Comparison of ENCODE assay signal across 9 cellular contexts in the genomic region with DNA sequence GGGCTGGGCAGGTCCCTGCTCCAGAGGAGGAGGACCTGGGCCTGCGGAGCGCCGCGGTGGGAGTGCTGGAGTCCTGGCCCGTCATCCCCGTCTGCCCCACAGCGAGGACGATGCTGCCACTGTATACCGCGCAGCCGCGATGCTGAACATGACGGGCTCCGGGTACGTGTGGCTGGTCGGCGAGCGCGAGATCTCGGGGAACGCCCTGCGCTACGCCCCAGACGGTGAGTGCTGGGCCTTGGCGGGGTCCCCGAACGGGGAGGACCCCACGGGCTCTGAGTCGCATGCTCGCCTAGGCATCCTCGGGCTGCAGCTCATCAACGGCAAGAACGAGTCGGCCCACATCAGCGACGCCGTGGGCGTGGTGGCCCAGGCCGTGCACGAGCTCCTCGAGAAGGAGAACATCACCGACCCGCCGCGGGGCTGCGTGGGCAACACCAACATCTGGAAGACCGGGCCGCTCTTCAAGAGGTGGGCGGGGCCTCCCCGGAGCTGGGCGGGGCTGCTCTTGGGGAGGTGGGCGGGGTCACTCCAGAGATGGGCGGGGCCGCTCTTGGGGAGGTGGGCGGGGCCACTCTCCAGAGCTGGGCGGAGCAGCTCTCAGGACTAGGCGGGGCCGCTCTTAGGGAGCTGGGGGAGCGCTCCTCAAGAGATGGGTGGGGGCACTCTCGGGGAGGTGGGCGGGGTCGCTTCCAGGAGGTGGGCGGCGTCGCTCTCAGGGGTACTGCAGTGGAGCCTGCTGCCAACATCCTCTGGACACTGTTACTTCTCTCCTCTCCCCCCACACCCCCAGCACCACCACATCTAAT. TPM values are rescaled to one million over a fixed set of nuclear protein-coding genes. Genes with fewer than 3 reads are reported as not detected.
A peak's percentile ranks its signal among the peaks of the same experiment; 100 is the strongest.
DNase-seq lines count a peak whose midpoint lies in the region; ATAC-seq, FAIRE-seq and TF ChIP-seq lines count a peak whose summit lies in the region.
"Had no signal": no experiment of that assay in that cellular context is flagged by ENCODE, and none has a peak within 500 bp of the region (broad histone marks: within the 10 kb centered on the region; RNA-seq: fewer than 3 reads in every experiment).

No MANE protein-coding gene starts in this region.

- H3K27ac Mint-ChIP-seq in activated CD4-positive, alpha-beta T cell treated with anti-CD3 and anti-CD28 coated beads for 36 hours: no peak overlapping the region

- no peak for TF ChIP-seq POLR2A in H54 (IDR thresholded peaks at IDR 0.05; ENCODE audit: low read depth, low read length)

- H3K9ac ChIP-seq in rectal smooth muscle tissue (ENCODE audit: low read length): no peak overlapping the region

- peaks cover 32% of the 10 kb centered on the region for H3K27me3 ChIP-seq in rectal smooth muscle tissue (ENCODE audit: control insufficient read depth, insufficient read depth, low read length)

- H3K36me3 Mint-ChIP-seq in activated CD4-positive, alpha-beta T cell treated with anti-CD3 and anti-CD28 coated beads for 36 hours (ENCODE audit: low read depth): no peaks in the 10 kb centered on the region

- ATAC-seq in activated CD4-positive, alpha-beta T cell treated with anti-CD3 and anti-CD28 coated beads for 36 hours: peak; percentile 79
- no peak for ATAC-seq in HG02884 (IDR thresholded peaks at IDR 0.05; ENCODE audit: unreplicated experiment)

- FAIRE-seq in H54 (lab: Jason Lieb, UNC): no peak

- H3K27me3 Mint-ChIP-seq in activated CD4-positive, alpha-beta T cell treated with anti-CD3 and anti-CD28 coated beads for 36 hours: peaks cover 30% of the 10 kb centered on the region

- peaks cover 11% of the 10 kb centered on the region for H3K4me1 Mint-ChIP-seq in activated CD4-positive, alpha-beta T cell treated with anti-CD3 and anti-CD28 coated beads for 36 hours

- H3K4me3 Mint-ChIP-seq in activated CD4-positive, alpha-beta T cell treated with anti-CD3 and anti-CD28 coated beads for 36 hours: peak overlapping the region; percentile 36

- H3K4me1 ChIP-seq in rectal smooth muscle tissue (ENCODE audit: control insufficient read depth, insufficient read depth, low read length): no peaks in the 10 kb centered on the region

- intact Hi-C loops in activated CD4-positive, alpha-beta T cell treated with anti-CD3 and anti-CD28 coated beads for 36 hours (cut with DNase I, micrococcal nuclease): loop anchor here in 1 of 2 experiments (1.0 to 2.0 kb wide), 3 partner anchors 32 to 178 kb away; partner anchors contain the start of genes ANAPC2 and SSNA1

- no peaks in the 10 kb centered on the region for H3K36me3 ChIP-seq in rectal smooth muscle tissue (ENCODE audit: control insufficient read depth, insufficient read depth, low read length)

- POLR2A ChIA-PET in activated CD4-positive, alpha-beta T cell treated with anti-CD3 and anti-CD28 coated beads for 36 hours (lab: Charles Lee): interaction anchor here (0.7 kb wide), 1 partner anchor 47 kb away, joined by 3 read pairs; no protein-coding TSS in a partner anchor

- DNase-seq in NCI-H1436 (lab: John Stamatoyannopoulos, UW) (peak; percentile 74), NCI-H1436 treated with DMSO at 0.1 percent for 48 hours (lab: John Stamatoyannopoulos, UW) (no peak), HT-29 (ENCODE audit: low spot score) (no peak), H54 (ENCODE audit: insufficient read length, low spot score) (no peak)
- DNase-seq in activated CD4-positive, alpha-beta T cell treated with anti-CD3 and anti-CD28 coated beads for 36 hours: peak; percentile 85
- peak; percentile 54 for DNase-seq in effector CD8-positive, alpha-beta T cell (lab: John Stamatoyannopoulos, UW)

- H3K27ac ChIP-seq in rectal smooth muscle tissue (ENCODE audit: low read depth, low read length): no peak overlapping the region

- no peaks in the 10 kb centered on the region for H3K9me3 Mint-ChIP-seq in activated CD4-positive, alpha-beta T cell treated with anti-CD3 and anti-CD28 coated beads for 36 hours (ENCODE audit: low read depth)

- CTCF ChIA-PET in activated CD4-positive, alpha-beta T cell treated with anti-CD3 and anti-CD28 coated beads for 36 hours (lab: Charles Lee): interaction anchor here (0.7 to 1.3 kb wide), 3 partner anchors 15 to 80 kb away, joined by 3 read pairs; partner anchors contain the start of gene TMEM210

- peak overlapping the region; percentile 34 for H3K4me3 ChIP-seq in rectal smooth muscle tissue (ENCODE audit: low read length)

RNA-seq across cellular contexts. Expression of gene LRRC26, which starts 13.1 kb away (rescaled TPM):
- not detected for total RNA-seq in activated CD4-positive, alpha-beta T cell treated with anti-CD3 and anti-CD28 coated beads for 36 hours
- 0.43 and 0.44 TPM in 2 replicates for total RNA-seq in HT-29 (2014; rRNA removed; shearing (Covaris generic))
- total RNA-seq: dermis microvascular lymphatic vessel endothelial cell had no signal

RNA-seq across cellular contexts. Expression of gene TMEM210, which starts 15.1 kb away (rescaled TPM):
- total RNA-seq in activated CD4-positive, alpha-beta T cell treated with anti-CD3 and anti-CD28 coated beads for 36 hours: not detected
- total RNA-seq in HT-29 (2014; rRNA removed; shearing (Covaris generic)): not detected in 2 replicates
- total RNA-seq: dermis microvascular lymphatic vessel endothelial cell had no signal

RNA-seq across cellular contexts. Expression of gene GRIN1, which starts 17.8 kb away (rescaled TPM):
- total RNA-seq in activated CD4-positive, alpha-beta T cell treated with anti-CD3 and anti-CD28 coated beads for 36 hours: under 1 TPM in 1 of 2 experiments, not detected in 1; 0.14 TPM
- total RNA-seq in HT-29 (2014; rRNA removed; shearing (Covaris generic)): 0.39 and 3.0 TPM in 2 replicates
- total RNA-seq: dermis microvascular lymphatic vessel endothelial cell had no signal

RNA-seq across cellular contexts. Expression of gene ANAPC2, which starts 31.6 kb away (rescaled TPM):
- 10 to 100 TPM; 30.8 to 38.4 TPM for total RNA-seq in activated CD4-positive, alpha-beta T cell treated with anti-CD3 and anti-CD28 coated beads for 36 hours
- 60.6 and 64.0 TPM in 2 replicates for total RNA-seq in HT-29 (2014; rRNA removed; shearing (Covaris generic))

RNA-seq across cellular contexts. Expression of gene SSNA1, which starts 31.7 kb away (rescaled TPM):
- total RNA-seq in activated CD4-positive, alpha-beta T cell treated with anti-CD3 and anti-CD28 coated beads for 36 hours: 10 to 100 TPM; 53.6 to 58.6 TPM
- 184 and 208 TPM in 2 replicates for total RNA-seq in HT-29 (2014; rRNA removed; shearing (Covaris generic))

Comparison
In these comparisons a context has a peak if more than half of its experiments do, and no peak if none do; other contexts are left out.
1. DNase-seq: peak in NCI-H1436 (single experiment), activated CD4-positive, alpha-beta T cell treated with anti-CD3 and anti-CD28 coated beads for 36 hours (single experiment) and effector CD8-positive, alpha-beta T cell (single experiment); none in NCI-H1436 treated with DMSO at 0.1 percent for 48 hours (single experiment), HT-29 (single experiment) and H54 (single experiment).